ENCODE assay signal across 19 cellular contexts in genomic region chr9:114813717-114814418, GRCh38. TPM values are rescaled to one million over a fixed set of nuclear protein-coding genes. Genes with fewer than 3 reads are reported as not detected.
"Had no signal": no experiment of that assay in that cellular context is flagged by ENCODE, and none has a peak within 500 bp of the region (broad histone marks: within the 10 kb centered on the region; RNA-seq: fewer than 3 reads in every experiment).

No MANE protein-coding gene starts in this region.

- H3K4me3 ChIP-seq: esophagus squamous epithelium, left ventricle myocardium inferior, transverse colon had no signal

- H3K4me2 ChIP-seq: SK-N-SH had no signal

- H3K4me3 Mint-ChIP-seq: activated CD4-positive, alpha-beta T cell treated with anti-CD3 and anti-CD28 coated beads, Interleukin-2, amount 10 ng/mL, durations not matched to agents 24 days and 14 days; naive thymus-derived CD8-positive, alpha-beta T cell; stimulated activated memory B cell treated with anti-CD40 and anti-IgM and Interleukin-4, amounts not matched to agents 10 μg/mL and 1 μg/mL and 100 μg/mL, for 72 hours had no signal

- H3K79me2 ChIP-seq: parathyroid adenoma had no signal

- H3K36me3 ChIP-seq: esophagus squamous epithelium, left ventricle myocardium inferior, neutrophil, transverse colon had no signal

- ATAC-seq: foreskin keratinocyte; naive thymus-derived CD8-positive, alpha-beta T cell; stimulated activated memory B cell treated with anti-CD40 and anti-IgM and Interleukin-4, amounts not matched to agents 10 μg/mL and 1 μg/mL and 100 μg/mL, for 72 hours had no signal

- H3K27ac ChIP-seq: esophagus squamous epithelium, foreskin keratinocyte, left ventricle myocardium inferior, neutrophil, parathyroid adenoma, transverse colon had no signal

- H3K27me3 ChIP-seq: foreskin keratinocyte, neutrophil, transverse colon had no signal

- DNase-seq: activated CD4-positive, alpha-beta T cell treated with anti-CD3 and anti-CD28 coated beads, Interleukin-2, amount 10 ng/mL, durations not matched to agents 24 days and 14 days; anterior cingulate cortex; cortex of kidney; effector CD4-positive, alpha-beta T cell; esophagus squamous epithelium; foreskin keratinocyte; glutamatergic neuron; hypothalamus; left ventricle myocardium inferior; naive thymus-derived CD8-positive, alpha-beta T cell; SHP77; SK-N-SH; stimulated activated CD4-positive, alpha-beta T cell treated with anti-CD3 and anti-CD28 coated beads, Interleukin-2, amount 100 ng/mL, for 48 hours; T-helper 1 cell; T1000; transverse colon had no signal

- H3K27ac Mint-ChIP-seq: activated CD4-positive, alpha-beta T cell treated with anti-CD3 and anti-CD28 coated beads, Interleukin-2, amount 10 ng/mL, durations not matched to agents 24 days and 14 days; stimulated activated memory B cell treated with anti-CD40 and anti-IgM and Interleukin-4, amounts not matched to agents 10 μg/mL and 1 μg/mL and 100 μg/mL, for 72 hours had no signal

- H3K4me1 ChIP-seq: esophagus squamous epithelium, foreskin keratinocyte, left ventricle myocardium inferior, transverse colon had no signal

- H3K27me3 Mint-ChIP-seq: naive thymus-derived CD8-positive, alpha-beta T cell had no signal

- H3K9ac ChIP-seq: parathyroid adenoma, SK-N-SH had no signal

- H3K9me3 ChIP-seq: esophagus squamous epithelium, left ventricle myocardium inferior, neutrophil, SK-N-SH, transverse colon had no signal

- H2AFZ ChIP-seq: parathyroid adenoma had no signal

RNA-seq across cellular contexts. Expression of gene TNFSF15, which starts 8.0 kb away (rescaled TPM):
- total RNA-seq: naive thymus-derived CD8-positive, alpha-beta T cell had no signal
- polyA plus RNA-seq: naive thymus-derived CD8-positive, alpha-beta T cell had no signal
